16 cellular contexts compared by ENCODE assay signal in genomic region chr13:45482571-45483173, GRCh38. TPM values are rescaled to one million over a fixed set of nuclear protein-coding genes. Genes with fewer than 3 reads are reported as not detected.
DNase-seq lines count a peak whose midpoint lies in the region; ATAC-seq and TF ChIP-seq lines count a peak whose summit lies in the region.
"Had no signal": no experiment of that assay in that cellular context is flagged by ENCODE, and none has a peak within 500 bp of the region (broad histone marks: within the 10 kb centered on the region; RNA-seq: fewer than 3 reads in every experiment).

No MANE protein-coding gene starts in this region.

- peaks cover 57% of the 10 kb centered on the region for H3K36me3 Mint-ChIP-seq in central memory CD8-positive, alpha-beta T cell (ENCODE audit: insufficient read depth)
- peaks cover 46% of the 10 kb centered on the region for H3K36me3 Mint-ChIP-seq in mesothelial cell of epicardium

- no peak for ATAC-seq in central memory CD8-positive, alpha-beta T cell (replicated peaks; ENCODE audit: extremely low read depth, poor library complexity, severe bottlenecking)
- ATAC-seq in HG02571 (IDR thresholded peaks at IDR 0.05; ENCODE audit: unreplicated experiment) = no peak
- no peak for ATAC-seq in HG03175 (IDR thresholded peaks at IDR 0.05; ENCODE audit: unreplicated experiment)
- ATAC-seq: left colon had no signal

- DNase-seq in EH (ENCODE audit: low read depth) (peak; percentile 36), LHCN-M2 (ENCODE audit: low read depth) (peak; percentile 66), mesothelial cell of epicardium (ENCODE audit: low spot score in 2 of 2, unreplicated experiment in 2 of 2) (no peak), NCI-H2227 (lab: John Stamatoyannopoulos, UW; ENCODE audit: unreplicated experiment) (no peak)
- no peak for DNase-seq in central memory CD8-positive, alpha-beta T cell (ENCODE audit: low spot score in 2 of 2)
- DNase-seq in activated CD8-positive, alpha-beta memory T cell treated with anti-CD3 and anti-CD28 coated beads, Interleukin-2, amount 50 U/mL, for 48 hours = no peak
- DNase-seq: activated CD4-positive, alpha-beta memory T cell treated with anti-CD3 and anti-CD28 coated beads, Interleukin-2, amount 10 ng/mL, durations not matched to agents 7 days and 5 days; activated naive CD4-positive, alpha-beta T cell treated with anti-CD3 and anti-CD28 coated beads, Interleukin-2, amount 10 ng/mL, durations not matched to agents 7 days and 5 days; CD8-positive, alpha-beta memory T cell; GF-D8; left colon; NCI-H1105 treated with DMSO at 0.1 percent for 48 hours; NCI-H510A; RPMI8226 had no signal

- H3K4me3 Mint-ChIP-seq in central memory CD8-positive, alpha-beta T cell = no peak overlapping the region
- H3K4me3 Mint-ChIP-seq in mesothelial cell of epicardium = no peak overlapping the region
- H3K4me3 Mint-ChIP-seq: activated CD4-positive, alpha-beta memory T cell treated with anti-CD3 and anti-CD28 coated beads, Interleukin-2, amount 10 ng/mL, durations not matched to agents 7 days and 5 days; activated naive CD4-positive, alpha-beta T cell treated with anti-CD3 and anti-CD28 coated beads, Interleukin-2, amount 10 ng/mL, durations not matched to agents 7 days and 5 days; CD8-positive, alpha-beta memory T cell had no signal

- H3K27me3 Mint-ChIP-seq in central memory CD8-positive, alpha-beta T cell = no peaks in the 10 kb centered on the region
- H3K27me3 Mint-ChIP-seq in mesothelial cell of epicardium (ENCODE audit: low read depth) = no peaks in the 10 kb centered on the region
- H3K27me3 Mint-ChIP-seq: activated CD4-positive, alpha-beta memory T cell treated with anti-CD3 and anti-CD28 coated beads, Interleukin-2, amount 10 ng/mL, durations not matched to agents 7 days and 5 days; activated naive CD4-positive, alpha-beta T cell treated with anti-CD3 and anti-CD28 coated beads, Interleukin-2, amount 10 ng/mL, durations not matched to agents 7 days and 5 days; CD8-positive, alpha-beta memory T cell had no signal

- no peak for TF ChIP-seq CTCF in mesothelial cell of epicardium (IDR thresholded peaks at IDR 0.05; ENCODE audit: unreplicated experiment)

- H3K4me1 Mint-ChIP-seq in central memory CD8-positive, alpha-beta T cell = peaks cover 7% of the 10 kb centered on the region
- no peaks in the 10 kb centered on the region for H3K4me1 Mint-ChIP-seq in mesothelial cell of epicardium
- H3K4me1 Mint-ChIP-seq: activated CD4-positive, alpha-beta memory T cell treated with anti-CD3 and anti-CD28 coated beads, Interleukin-2, amount 10 ng/mL, durations not matched to agents 7 days and 5 days; activated naive CD4-positive, alpha-beta T cell treated with anti-CD3 and anti-CD28 coated beads, Interleukin-2, amount 10 ng/mL, durations not matched to agents 7 days and 5 days had no signal

- peak overlapping the region; percentile 35 for H3K27ac Mint-ChIP-seq in central memory CD8-positive, alpha-beta T cell (ENCODE audit: low read depth)
- H3K27ac Mint-ChIP-seq in mesothelial cell of epicardium = peak overlapping the region; percentile 23
- H3K27ac Mint-ChIP-seq: activated CD4-positive, alpha-beta memory T cell treated with anti-CD3 and anti-CD28 coated beads, Interleukin-2, amount 10 ng/mL, durations not matched to agents 7 days and 5 days; activated naive CD4-positive, alpha-beta T cell treated with anti-CD3 and anti-CD28 coated beads, Interleukin-2, amount 10 ng/mL, durations not matched to agents 7 days and 5 days had no signal

- H3K9me3 Mint-ChIP-seq in central memory CD8-positive, alpha-beta T cell = no peaks in the 10 kb centered on the region
- peaks cover 6% of the 10 kb centered on the region for H3K9me3 Mint-ChIP-seq in mesothelial cell of epicardium
- H3K9me3 Mint-ChIP-seq: activated CD4-positive, alpha-beta memory T cell treated with anti-CD3 and anti-CD28 coated beads, Interleukin-2, amount 10 ng/mL, durations not matched to agents 7 days and 5 days; activated naive CD4-positive, alpha-beta T cell treated with anti-CD3 and anti-CD28 coated beads, Interleukin-2, amount 10 ng/mL, durations not matched to agents 7 days and 5 days; CD8-positive, alpha-beta memory T cell had no signal

RNA-seq across cellular contexts. Expression of gene COG3, which starts 17.9 kb away (rescaled TPM):
- total RNA-seq in LHCN-M2 (2014; rRNA removed) (28.3 and 29.8 TPM in 2 replicates), mesothelial cell of epicardium (30.4 to 38.3 TPM (median 34.0 TPM) in 3 replicates)
- polyA plus RNA-seq in LHCN-M2 (2012) = 11.4 TPM

Comparison
In these comparisons a context has a peak if more than half of its experiments do, and no peak if none do; other contexts are left out.
1. DNase-seq: peak in EH (single experiment) and LHCN-M2 (single experiment); none in central memory CD8-positive, alpha-beta T cell (0 of 2), mesothelial cell of epicardium (0 of 2), NCI-H2227 (single experiment) and activated CD8-positive, alpha-beta memory T cell treated with anti-CD3 and anti-CD28 coated beads, Interleukin-2, amount 50 U/mL, for 48 hours (single experiment).